Comparison of ENCODE assay signal across 9 cellular contexts in the genomic region with DNA sequence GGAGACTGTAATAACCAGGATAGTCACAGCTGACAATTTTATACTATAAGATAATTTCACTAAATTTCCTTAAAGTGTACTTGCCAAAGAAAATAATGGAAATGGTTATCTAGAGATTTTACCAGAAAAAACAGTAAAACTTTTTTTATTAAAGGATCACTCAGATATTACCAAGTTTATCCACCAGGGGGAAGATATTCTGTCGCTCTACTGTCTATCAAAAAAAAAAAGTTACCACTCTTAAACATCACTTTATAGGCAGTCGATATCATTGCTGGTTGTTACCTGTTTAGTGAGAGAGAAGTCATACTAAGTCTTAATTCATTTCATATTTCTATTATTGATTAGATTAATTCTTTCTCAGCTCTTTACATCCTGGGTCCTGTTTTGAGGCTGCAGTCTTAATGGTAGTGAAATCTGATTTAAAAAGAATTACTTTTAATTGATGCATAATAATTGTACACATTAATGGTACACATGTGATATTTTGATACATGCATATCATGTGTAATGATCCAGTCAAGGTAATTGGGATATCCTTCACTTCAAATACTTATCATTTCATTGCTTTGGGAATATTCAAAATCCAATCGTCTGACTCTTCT. TPM values are rescaled to one million over a fixed set of nuclear protein-coding genes. Genes with fewer than 3 reads are reported as not detected.
DNase-seq lines count a peak whose midpoint lies in the region; ATAC-seq and TF ChIP-seq lines count a peak whose summit lies in the region.
"Had no signal": no experiment of that assay in that cellular context is flagged by ENCODE, and none has a peak within 500 bp of the region (broad histone marks: within the 10 kb centered on the region; RNA-seq: fewer than 3 reads in every experiment).

No MANE protein-coding gene starts in this region.

- no peaks in the 10 kb centered on the region for H3K36me3 ChIP-seq in A673 (ENCODE audit: insufficient read depth, low read length, poor library complexity, severe bottlenecking)

- H3K9me3 ChIP-seq in A673 (ENCODE audit: low read depth, low read length, poor library complexity, severe bottlenecking) = no peaks in the 10 kb centered on the region

- DNase-seq in A673 (ENCODE audit: low spot score) (peak; percentile 22), GM13977 (ENCODE audit: low spot score) (no peak), RWPE1 (ENCODE audit: low spot score) (no peak), fibroblast of villous mesenchyme (ENCODE audit: low read depth) (no peak), GF-D8 (lab: John Stamatoyannopoulos, UW) (no peak), NCI-H2196 treated with DMSO at 0.1 percent for 48 hours (lab: John Stamatoyannopoulos, UW; ENCODE audit: unreplicated experiment) (no peak)

- ATAC-seq in HG02970 (IDR thresholded peaks at IDR 0.05; ENCODE audit: low FRiP score, unreplicated experiment) = no peak
- no peak for ATAC-seq in HG02840 (IDR thresholded peaks at IDR 0.05; ENCODE audit: low FRiP score, unreplicated experiment)
- ATAC-seq: stimulated activated memory B cell treated with anti-CD40 and anti-IgM and Interleukin-4, amounts not matched to agents 10 μg/mL and 1 μg/mL and 100 μg/mL, for 72 hours had no signal

- BruUV-seq in A673 (replicated peaks; lab: Mats Ljungman, UMichigan) = no TSS peak

- intact Hi-C loops in A673 (cut with micrococcal nuclease; ENCODE audit: unreplicated experiment) = loop anchor here (10.0 kb wide), 1 partner anchor 807 kb away; no protein-coding TSS in a partner anchor

- H3K27ac ChIP-seq in A673 (ENCODE audit: low read depth, low read length, poor library complexity, severe bottlenecking) = no peak overlapping the region
- no peak overlapping the region for H3K27ac ChIP-seq in RWPE1

- H3K4me3 ChIP-seq in A673 (ENCODE audit: low read depth, low read length, poor library complexity, severe bottlenecking) (no peak overlapping the region), fibroblast of villous mesenchyme (ENCODE audit: low read depth, low read length) (no peak overlapping the region)

- POLR2A ChIA-PET in A673 (lab: Charles Lee; ENCODE audit: low non-redundant PET) (no interaction called here), RWPE1 (lab: Yijun Ruan, JAX; ENCODE audit: low non-redundant PET) (no interaction called here)

- in situ Hi-C loops in GM13977 (cut with MboI; ENCODE audit: low pct_unique_long_range_greater_than_20kb, low sequenced_read_pairs, unreplicated experiment) = no loop called here

- H3K4me1 ChIP-seq in A673 (ENCODE audit: insufficient read depth, low read length, poor library complexity, severe bottlenecking) = peaks cover 13% of the 10 kb centered on the region

- CTCF ChIA-PET in A673 (lab: Charles Lee) (interaction anchor here (1.4 kb wide), 1 partner anchor 245 kb away, joined by 3 read pairs; no protein-coding TSS in a partner anchor), RWPE1 (lab: Yijun Ruan, JAX) (interaction anchor here (0.6 to 0.7 kb wide), 7 partner anchors 26 to 1533 kb away, joined by 3 to 4 read pairs (median 4); no protein-coding TSS in a partner anchor)

- TF ChIP-seq CTCF in A673 (conservative IDR thresholded peaks at IDR 0.05; ENCODE audit: low read depth, low read length) = peak; percentile 64
- TF ChIP-seq CTCF in GM13977 (IDR thresholded peaks at IDR 0.05; ENCODE audit: extremely low read depth, insufficient read depth, missing control alignments) = peak; percentile 24
- TF ChIP-seq CTCF in RWPE1 (conservative IDR thresholded peaks at IDR 0.05; ENCODE audit: low read depth) = peak; percentile 46
- peak; percentile 58 for TF ChIP-seq CTCF in fibroblast of villous mesenchyme (IDR thresholded peaks at IDR 0.05; ENCODE audit: insufficient read depth, low read depth, low read length)

- H3K27me3 ChIP-seq in A673 (replicated peaks; ENCODE audit: insufficient read depth, low read depth, low read length, poor library complexity) = no peaks in the 10 kb centered on the region

RNA-seq across cellular contexts. Expression of gene L3MBTL3, which starts 18.9 kb away (rescaled TPM):
- total RNA-seq in A673 (2021) (39.3 and 40.8 TPM in 2 replicates), fibroblast of villous mesenchyme (14.8 and 16.8 TPM in 2 replicates)
